10 cellular contexts compared by ENCODE assay signal in the genomic region with DNA sequence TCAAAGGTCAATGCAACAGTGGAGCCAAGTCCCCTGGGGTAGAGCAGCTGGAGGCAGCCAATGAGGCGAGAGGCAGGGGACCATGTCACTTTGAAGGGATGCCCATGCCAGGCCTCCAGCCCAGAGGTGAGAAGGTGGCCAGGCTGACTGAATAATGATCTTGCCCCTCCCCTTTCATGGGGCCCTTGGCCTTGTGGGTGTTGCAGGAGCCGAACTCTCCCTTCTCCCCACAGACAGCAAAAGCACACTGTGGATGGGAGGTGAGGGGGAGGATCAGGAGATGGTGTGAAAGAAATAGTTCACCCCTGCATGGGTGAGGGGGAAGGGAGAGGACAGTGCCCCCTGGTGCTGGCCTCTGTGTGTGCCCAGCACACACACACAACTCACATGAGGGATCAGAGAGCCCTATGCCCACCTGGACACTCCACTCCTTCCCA. TPM values are rescaled to one million over a fixed set of nuclear protein-coding genes. Genes with fewer than 3 reads are reported as not detected.
DNase-seq lines count a peak whose midpoint lies in the region; ATAC-seq, FAIRE-seq and TF ChIP-seq lines count a peak whose summit lies in the region.
"Had no signal": no experiment of that assay in that cellular context is flagged by ENCODE, and none has a peak within 500 bp of the region (broad histone marks: within the 10 kb centered on the region; RNA-seq: fewer than 3 reads in every experiment).

No MANE protein-coding gene starts in this region.

- no peaks in the 10 kb centered on the region for H3K9me2 ChIP-seq in OCI-LY7 (ENCODE audit: insufficient read depth, low read length)

- H3K27me3 ChIP-seq in bronchial epithelial cell (ENCODE audit: control insufficient read depth, insufficient read depth, low read length) = peaks cover 43% of the 10 kb centered on the region

- peaks cover 9% of the 10 kb centered on the region for H3K4me1 ChIP-seq in OCI-LY7 (ENCODE audit: insufficient read depth, low read length, poor library complexity, severe bottlenecking)

- no peak for FAIRE-seq in bronchial epithelial cell (lab: Jason Lieb, UNC)
- FAIRE-seq: islet of Langerhans had no signal

- no peak overlapping the region for H2AFZ ChIP-seq in OCI-LY7 (ENCODE audit: low read length)

- CTCF ChIA-PET in OCI-LY7 (lab: Charles Lee; ENCODE audit: unreplicated experiment) = no interaction called here

- intact Hi-C loops in OCI-LY7 (cut with micrococcal nuclease; ENCODE audit: unreplicated experiment) = no loop called here

- POLR2A ChIA-PET in OCI-LY7 (lab: Charles Lee) = no interaction called here

- no peaks in the 10 kb centered on the region for H3K36me3 ChIP-seq in OCI-LY7 (ENCODE audit: insufficient read depth, low read length)
- H3K36me3 ChIP-seq in bronchial epithelial cell (ENCODE audit: control insufficient read depth, insufficient read depth, low read length) = no peaks in the 10 kb centered on the region

- DNase-seq in DMS53 (lab: John Stamatoyannopoulos, UW) (peak; percentile 54), DMS53 treated with DMSO at 0.1 percent for 48 hours (lab: John Stamatoyannopoulos, UW; ENCODE audit: unreplicated experiment) (no peak), OCI-LY7 (ENCODE audit: low spot score) (no peak), bronchial epithelial cell (ENCODE audit: low read depth) (no peak), retinal pigment epithelial cell (ENCODE audit: low read depth) (no peak), omental fat pad (ENCODE audit: low spot score) (no peak)
- DNase-seq: NCI-H748 treated with DMSO at 0.1 percent for 48 hours had no signal

- no peak overlapping the region for H3K4me2 ChIP-seq in OCI-LY7 (ENCODE audit: low read length)

- ATAC-seq in HG03097 (IDR thresholded peaks at IDR 0.05; ENCODE audit: low FRiP score, unreplicated experiment) (no peak), HG03159 (IDR thresholded peaks at IDR 0.05; ENCODE audit: unreplicated experiment) (no peak), omental fat pad (ENCODE audit: low FRiP score) (no peak)

- no peaks in the 10 kb centered on the region for H4K20me1 ChIP-seq in OCI-LY7 (ENCODE audit: insufficient read depth, low read length)

- TF ChIP-seq CTCF in OCI-LY7 (conservative IDR thresholded peaks at IDR 0.05; ENCODE audit: low read length) (0 out of 2 replicates have a peak, but pooled peaks have one; percentile 25), bronchial epithelial cell (IDR thresholded peaks at IDR 0.05; ENCODE audit: insufficient read depth, low read length, severe bottlenecking) (peak; percentile 33), retinal pigment epithelial cell (conservative IDR thresholded peaks at IDR 0.05; ENCODE audit: low read depth, low read length) (peak; percentile 55), omental fat pad (IDR thresholded peaks at IDR 0.05) (no peak)

- no TSS peak for BruUV-seq in OCI-LY7 (replicated peaks; lab: Mats Ljungman, UMichigan)

- no peaks in the 10 kb centered on the region for H3K79me2 ChIP-seq in OCI-LY7 (ENCODE audit: insufficient read depth, low read depth, low read length)

- no peak overlapping the region for H3K4me3 ChIP-seq in OCI-LY7 (ENCODE audit: low read depth, low read length, poor library complexity, severe bottlenecking)
- H3K4me3 ChIP-seq in bronchial epithelial cell (ENCODE audit: low read depth, low read length) = no peak overlapping the region
- H3K4me3 ChIP-seq in retinal pigment epithelial cell (ENCODE audit: low read length) = no peak overlapping the region

- no peaks in the 10 kb centered on the region for H3K9me3 ChIP-seq in OCI-LY7 (ENCODE audit: low read length)

- no peak overlapping the region for H3K27ac ChIP-seq in OCI-LY7 (ENCODE audit: low read depth, low read length, poor library complexity, severe bottlenecking)

RNA-seq across cellular contexts. Expression of a gene that starts 15.8 kb away (rescaled TPM):
- total RNA-seq in OCI-LY7 (2014; rRNA removed; shearing (Covaris generic)) = not detected in 2 replicates
- total RNA-seq in OCI-LY7 (2022) (not detected in 2 replicates), bronchial epithelial cell (not detected in 2 replicates), omental fat pad (1 to 10 TPM in 3 of 4 donors, under 1 TPM in 1; 0.46 to 4.6 (median 2.0) TPM)

RNA-seq across cellular contexts. Expression of a gene that starts 23.3 kb away (rescaled TPM):
- 8.3 and 15.0 TPM in 2 replicates for total RNA-seq in OCI-LY7 (2014; rRNA removed; shearing (Covaris generic))
- total RNA-seq in OCI-LY7 (2022) (15.2 and 16.0 TPM in 2 replicates), bronchial epithelial cell (6.3 and 9.1 TPM in 2 replicates), omental fat pad (10 to 100 TPM in 3 of 4 donors, 1 to 10 TPM in 1; 4.0 to 15.6 (median 10.5) TPM)

Comparison
In these comparisons a context has a peak if more than half of its experiments do, and no peak if none do; other contexts are left out.
1. CTCF ChIP-seq: peak in OCI-LY7 (single experiment), bronchial epithelial cell (single experiment) and retinal pigment epithelial cell (single experiment); none in omental fat pad (0 of 3).